In the genomic region with DNA sequence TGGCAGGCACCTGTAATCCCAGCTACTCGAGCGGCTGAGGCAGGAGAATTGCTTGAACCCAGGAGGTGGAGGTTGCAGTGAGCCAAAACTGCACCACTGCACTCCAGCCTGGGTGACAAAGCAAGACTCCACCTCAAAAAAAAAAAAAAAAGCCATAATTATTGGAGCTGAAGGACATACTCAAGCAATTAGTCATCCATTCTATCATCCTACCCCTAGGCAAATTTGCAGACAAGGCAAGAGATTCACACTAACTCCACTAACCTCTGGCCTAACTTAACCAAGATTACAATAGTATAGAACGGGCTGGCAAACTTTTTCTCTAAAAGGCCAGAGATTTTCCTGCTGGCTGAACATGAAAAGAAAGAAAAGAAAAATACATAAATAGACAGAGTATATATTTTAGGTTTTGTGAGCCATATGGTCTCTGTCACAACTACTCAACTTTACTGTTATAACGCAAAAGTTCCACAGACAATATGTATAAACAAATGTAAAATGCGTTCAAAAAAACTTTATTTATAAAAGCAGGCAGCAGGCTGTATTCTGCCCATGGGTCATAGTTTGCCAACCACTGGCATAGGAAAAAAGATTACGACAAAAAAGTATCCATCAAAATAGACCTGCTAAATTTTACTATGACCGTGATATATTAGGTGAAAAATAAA, we compare ENCODE assay signal across 2 cellular contexts.
A peak's percentile ranks its signal among the peaks of the same experiment; 100 is the strongest.
TF ChIP-seq lines count a peak whose summit lies in the region.

No MANE protein-coding gene starts in this region.

TF ChIP-seq in IMR-90, 13 proteins besides CTCF, POLR2A, EP300 and RAD21:
- TF ChIP-seq RFX5 (IDR thresholded peaks at IDR 0.05; ENCODE audit: low read depth, low read length) (no peak), SMC3 (IDR thresholded peaks at IDR 0.05; ENCODE audit: low read depth, low read length) (no peak), RCOR1 (IDR thresholded peaks at IDR 0.05; ENCODE audit: insufficient replicate concordance, low read length) (no peak), MXI1 (IDR thresholded peaks at IDR 0.05; ENCODE audit: borderline replicate concordance, low read depth, low read length) (no peak), MAZ (IDR thresholded peaks at IDR 0.05; ENCODE audit: borderline replicate concordance, low read depth, low read length) (no peak), MAFK (IDR thresholded peaks at IDR 0.05; ENCODE audit: low read depth, low read length) (0 out of 2 replicates have a peak, but pooled peaks have one; percentile 16)

TF ChIP-seq in GM12878, 131 proteins besides CTCF, POLR2A, EP300 and RAD21:
- TF ChIP-seq ETV6 (conservative IDR thresholded peaks at IDR 0.05 in 1 of 2, IDR thresholded peaks at IDR 0.05 in 1 of 2; ENCODE audit: borderline replicate concordance in 1 of 2, low read depth in 1 of 2) (peak in 1 of 2 experiments; percentile 96; a peak in 2 of 4 replicates), SMC3 (IDR thresholded peaks at IDR 0.05; ENCODE audit: borderline replicate concordance, low read length) (no peak), EGR1 (IDR thresholded peaks at IDR 0.05; ENCODE audit: borderline replicate concordance in 1 of 2, low read depth in 2 of 2, low read length in 2 of 2) (no peak), RFX5 (IDR thresholded peaks at IDR 0.05; ENCODE audit: low read depth, low read length) (no peak), PAX5 (IDR thresholded peaks at IDR 0.05; ENCODE audit: borderline replicate concordance, low read depth, low read length) (no peak), NR2C1 (IDR thresholded peaks at IDR 0.05) (no peak), NFXL1 (IDR thresholded peaks at IDR 0.05; ENCODE audit: borderline replicate concordance) (peak; percentile 91)
- TF ChIP-seq, protein P1, sequence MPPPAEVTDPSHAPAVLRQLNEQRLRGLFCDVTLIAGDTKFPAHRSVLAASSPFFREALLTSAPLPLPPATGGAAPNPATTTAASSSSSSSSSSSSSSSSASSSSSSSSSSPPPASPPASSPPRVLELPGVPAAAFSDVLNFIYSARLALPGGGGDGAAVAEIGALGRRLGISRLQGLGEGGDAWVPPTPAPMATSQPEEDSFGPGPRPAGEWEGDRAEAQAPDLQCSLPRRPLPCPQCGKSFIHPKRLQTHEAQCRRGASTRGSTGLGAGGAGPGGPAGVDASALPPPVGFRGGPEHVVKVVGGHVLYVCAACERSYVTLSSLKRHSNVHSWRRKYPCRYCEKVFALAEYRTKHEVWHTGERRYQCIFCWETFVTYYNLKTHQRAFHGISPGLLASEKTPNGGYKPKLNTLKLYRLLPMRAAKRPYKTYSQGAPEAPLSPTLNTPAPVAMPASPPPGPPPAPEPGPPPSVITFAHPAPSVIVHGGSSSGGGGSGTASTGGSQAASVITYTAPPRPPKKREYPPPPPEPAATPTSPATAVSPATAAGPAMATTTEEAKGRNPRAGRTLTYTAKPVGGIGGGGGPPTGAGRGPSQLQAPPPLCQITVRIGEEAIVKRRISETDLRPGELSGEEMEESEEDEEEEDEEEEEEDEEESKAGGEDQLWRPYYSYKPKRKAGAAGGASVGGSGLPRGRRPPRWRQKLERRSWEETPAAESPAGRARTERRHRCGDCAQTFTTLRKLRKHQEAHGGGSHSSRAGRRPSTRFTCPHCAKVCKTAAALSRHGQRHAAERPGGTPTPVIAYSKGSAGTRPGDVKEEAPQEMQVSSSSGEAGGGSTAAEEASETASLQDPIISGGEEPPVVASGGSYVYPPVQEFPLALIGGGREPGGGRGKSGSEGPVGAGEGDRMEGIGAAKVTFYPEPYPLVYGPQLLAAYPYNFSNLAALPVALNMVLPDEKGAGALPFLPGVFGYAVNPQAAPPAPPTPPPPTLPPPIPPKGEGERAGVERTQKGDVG (CRISPR knock-in tag; IDR thresholded peaks at IDR 0.05): no peak
- TF ChIP-seq, protein P2, sequence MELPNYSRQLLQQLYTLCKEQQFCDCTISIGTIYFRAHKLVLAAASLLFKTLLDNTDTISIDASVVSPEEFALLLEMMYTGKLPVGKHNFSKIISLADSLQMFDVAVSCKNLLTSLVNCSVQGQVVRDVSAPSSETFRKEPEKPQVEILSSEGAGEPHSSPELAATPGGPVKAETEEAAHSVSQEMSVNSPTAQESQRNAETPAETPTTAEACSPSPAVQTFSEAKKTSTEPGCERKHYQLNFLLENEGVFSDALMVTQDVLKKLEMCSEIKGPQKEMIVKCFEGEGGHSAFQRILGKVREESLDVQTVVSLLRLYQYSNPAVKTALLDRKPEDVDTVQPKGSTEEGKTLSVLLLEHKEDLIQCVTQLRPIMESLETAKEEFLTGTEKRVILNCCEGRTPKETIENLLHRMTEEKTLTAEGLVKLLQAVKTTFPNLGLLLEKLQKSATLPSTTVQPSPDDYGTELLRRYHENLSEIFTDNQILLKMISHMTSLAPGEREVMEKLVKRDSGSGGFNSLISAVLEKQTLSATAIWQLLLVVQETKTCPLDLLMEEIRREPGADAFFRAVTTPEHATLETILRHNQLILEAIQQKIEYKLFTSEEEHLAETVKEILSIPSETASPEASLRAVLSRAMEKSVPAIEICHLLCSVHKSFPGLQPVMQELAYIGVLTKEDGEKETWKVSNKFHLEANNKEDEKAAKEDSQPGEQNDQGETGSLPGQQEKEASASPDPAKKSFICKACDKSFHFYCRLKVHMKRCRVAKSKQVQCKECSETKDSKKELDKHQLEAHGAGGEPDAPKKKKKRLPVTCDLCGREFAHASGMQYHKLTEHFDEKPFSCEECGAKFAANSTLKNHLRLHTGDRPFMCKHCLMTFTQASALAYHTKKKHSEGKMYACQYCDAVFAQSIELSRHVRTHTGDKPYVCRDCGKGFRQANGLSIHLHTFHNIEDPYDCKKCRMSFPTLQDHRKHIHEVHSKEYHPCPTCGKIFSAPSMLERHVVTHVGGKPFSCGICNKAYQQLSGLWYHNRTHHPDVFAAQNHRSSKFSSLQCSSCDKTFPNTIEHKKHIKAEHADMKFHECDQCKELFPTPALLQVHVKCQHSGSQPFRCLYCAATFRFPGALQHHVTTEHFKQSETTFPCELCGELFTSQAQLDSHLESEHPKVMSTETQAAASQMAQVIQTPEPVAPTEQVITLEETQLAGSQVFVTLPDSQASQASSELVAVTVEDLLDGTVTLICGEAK (IDR thresholded peaks at IDR 0.05; ENCODE audit: borderline replicate concordance): peak; percentile 66
